Comparison of ENCODE assay signal across 8 cellular contexts in genomic region chr20:3767434-3768341, GRCh38.
DNase-seq lines count a peak whose midpoint lies in the region; ATAC-seq lines count a peak whose summit lies in the region.

TSS of gene ADISSP (minus strand) at chr20:3767753. CDS start at chr20:3760100, 7,653 bp downstream.

- ATAC-seq in GM19035 (IDR thresholded peaks at IDR 0.05; ENCODE audit: unreplicated experiment) = peak; percentile 91
- peak; percentile 92 for ATAC-seq in HG03354 (IDR thresholded peaks at IDR 0.05; ENCODE audit: poor library complexity, severe bottlenecking, unreplicated experiment)
- peak; percentile 92 to 93 for ATAC-seq in activated CD4-positive, CD25-positive, alpha-beta regulatory T cell treated with anti-CD3 and anti-CD28 coated beads, Interleukin-2, amount 50 U/mL, for 24 hours

- DNase-seq in AML-193 (lab: John Stamatoyannopoulos, UW) = peak; percentile 95 to 98
- peak; percentile 97 for DNase-seq in NCI-H446 treated with DMSO at 0.1 percent for 48 hours (lab: John Stamatoyannopoulos, UW)
- peak; percentile 97 for DNase-seq in cerebellar cortex (ENCODE audit: low spot score)
- DNase-seq in iris pigment epithelial cell (ENCODE audit: low read depth) = peak; percentile 98
- DNase-seq in stimulated activated CD4-positive, alpha-beta T cell treated with anti-CD3 and anti-CD28 coated beads, Interleukin-12 subunit alpha, Interleukin-12 subunit beta, amount 100 ng/mL, for 24 hours (ENCODE audit: low read depth in 2 of 2) = peak; percentile 94 to 97

Comparison
In these comparisons a context has a peak if more than half of its experiments do, and no peak if none do; other contexts are left out.
1. Peak in every context shown above with its lines: DNase-seq and ATAC-seq.